Comparison of ENCODE assay signal across 21 cellular contexts in genomic region chr17:32746698-32747097, GRCh38.
DNase-seq lines count a peak whose midpoint lies in the region; ATAC-seq and TF ChIP-seq lines count a peak whose summit lies in the region.
"Had no signal": no experiment of that assay in that cellular context is flagged by ENCODE, and none has a peak within 500 bp of the region (broad histone marks: within the 10 kb centered on the region; RNA-seq: fewer than 3 reads in every experiment).

No MANE protein-coding gene starts in this region.

- H3K27me3 ChIP-seq in vagina, result no peaks in the 10 kb centered on the region
- H3K27me3 ChIP-seq: neural progenitor cell, right atrium auricular region had no signal

- intact Hi-C loops in vagina (cut with DNase I), result no loop called here

- peak; percentile 37 for DNase-seq in GM03348 (ENCODE audit: low spot score)
- peak; percentile 53 for DNase-seq in NOMO-1 treated with DMSO at 0.1 percent for 48 hours (lab: John Stamatoyannopoulos, UW; ENCODE audit: unreplicated experiment)
- DNase-seq in choroid plexus epithelial cell (ENCODE audit: low read depth), result peak; percentile 80
- peak; percentile 27 for DNase-seq in non-pigmented ciliary epithelial cell (ENCODE audit: low read depth)
- DNase-seq in vagina (ENCODE audit: extremely low spot score in 2 of 2), result no peak
- DNase-seq in GM13976 (ENCODE audit: low spot score), result no peak
- no peak for DNase-seq in NCI-H146 treated with DMSO at 0.1 percent for 48 hours (lab: John Stamatoyannopoulos, UW; ENCODE audit: unreplicated experiment)
- DNase-seq: activated CD4-positive, alpha-beta T cell treated with anti-CD3 and anti-CD28 coated beads, Interleukin-2, amount 50 U/mL, for 1 hour; activated naive CD4-positive, alpha-beta T cell treated with anti-CD3 and anti-CD28 coated beads, Interleukin-2, amount 50 U/mL, for 16 hours; activated T-cell treated with anti-CD3 and anti-CD28 coated beads, Interleukin-2, amount 50 U/mL, for 1 hour; CD4-positive, CD25-positive, alpha-beta regulatory T cell; DMS79 treated with DMSO at 0.1 percent for 48 hours; effector CD4-positive, alpha-beta T cell; H9; mesendoderm; NCI-H1417; NCI-H2227 treated with DMSO at 0.1 percent for 48 hours; SK-N-SH had no signal

- in situ Hi-C loops in GM13976 (cut with MboI; ENCODE audit: low sequenced_read_pairs, unreplicated experiment), result no loop called here

- TF ChIP-seq POLR2A in vagina (IDR thresholded peaks at IDR 0.05), result no peak

- no peaks in the 10 kb centered on the region for H3K9me3 ChIP-seq in vagina
- H3K9me3 ChIP-seq: right atrium auricular region, SK-N-SH had no signal

- ATAC-seq in GM21723 (IDR thresholded peaks at IDR 0.05; ENCODE audit: unreplicated experiment), result no peak

- no peak overlapping the region for H3K4me3 ChIP-seq in choroid plexus epithelial cell (ENCODE audit: low read depth, low read length)
- no peak overlapping the region for H3K4me3 ChIP-seq in vagina
- H3K4me3 ChIP-seq: neural progenitor cell, right atrium auricular region had no signal

- peaks cover 0 to 4% of the 10 kb centered on the region in 2 donors for H3K36me3 ChIP-seq in vagina
- H3K36me3 ChIP-seq: neural progenitor cell had no signal

- no peak overlapping the region for H3K27ac ChIP-seq in vagina
- H3K27ac ChIP-seq: neural progenitor cell, right atrium auricular region had no signal

- H3K4me1 ChIP-seq in vagina, result no peaks in the 10 kb centered on the region
- H3K4me1 ChIP-seq: neural progenitor cell, right atrium auricular region had no signal

- TF ChIP-seq CTCF in choroid plexus epithelial cell (conservative IDR thresholded peaks at IDR 0.05; ENCODE audit: low read depth, low read length) (no peak), vagina (IDR thresholded peaks at IDR 0.05) (no peak), GM13976 (IDR thresholded peaks at IDR 0.05; ENCODE audit: borderline replicate concordance, control extremely low read depth, extremely low read depth, insufficient read depth, missing control alignments) (no peak)

Comparison
In these comparisons a context has a peak if more than half of its experiments do, and no peak if none do; other contexts are left out.
1. DNase-seq: peak in GM03348 (single experiment), NOMO-1 treated with DMSO at 0.1 percent for 48 hours (single experiment), choroid plexus epithelial cell (single experiment) and non-pigmented ciliary epithelial cell (single experiment); none in vagina (0 of 2), GM13976 (single experiment) and NCI-H146 treated with DMSO at 0.1 percent for 48 hours (single experiment).